Comparison of ENCODE assay signal across 8 cellular contexts in genomic region chr6:29753309-29753644, GRCh38. TPM values are rescaled to one million over a fixed set of nuclear protein-coding genes. Genes with fewer than 3 reads are reported as not detected.
A peak's percentile ranks its signal among the peaks of the same experiment; 100 is the strongest.
DNase-seq lines count a peak whose midpoint lies in the region; ATAC-seq and TF ChIP-seq lines count a peak whose summit lies in the region.

No MANE protein-coding gene starts in this region.

- no peak for TF ChIP-seq POLR2A in ovary (IDR thresholded peaks at IDR 0.05)

- intact Hi-C loops in CD4-positive, alpha-beta T cell (cut with DNase I, micrococcal nuclease): loop anchor here (1.0 to 5.0 kb wide), 6 partner anchors 15 to 101 kb away; no protein-coding TSS in a partner anchor
- intact Hi-C loops in Panc1 (cut with micrococcal nuclease; ENCODE audit: unreplicated experiment): loop anchor here (5.0 kb wide), 1 partner anchor 51 kb away; no protein-coding TSS in a partner anchor
- intact Hi-C loops in ovary (cut with DNase I): loop anchor here in 2 of 4 donors (5.0 to 10.0 kb wide), 3 partner anchors 46 to 101 kb away; no protein-coding TSS in a partner anchor

- BruUV-seq in Panc1 (replicated peaks; lab: Mats Ljungman, UMichigan): no TSS peak

- no peaks in the 10 kb centered on the region for H3K9me3 Mint-ChIP-seq in CD4-positive, alpha-beta T cell
- no peaks in the 10 kb centered on the region for H3K9me3 Mint-ChIP-seq in endothelial cell (ENCODE audit: unreplicated experiment)

- CTCF ChIA-PET in CD4-positive, alpha-beta T cell (lab: Charles Lee): interaction anchor here (0.8 to 8.5 kb wide), 12 partner anchors 17 to 213 kb away, joined by 3 to 82 read pairs (median 4); no protein-coding TSS in a partner anchor
- CTCF ChIA-PET in Panc1 (lab: Charles Lee): no interaction called here

- H3K27ac ChIP-seq in CD4-positive, alpha-beta T cell (ENCODE audit: low read depth, low read length): no peak overlapping the region
- H3K27ac ChIP-seq in Panc1 (ENCODE audit: low read length) (no peak overlapping the region), ovary (peak overlapping the region; percentile 78 to 91)

- H3K36me3 Mint-ChIP-seq in CD4-positive, alpha-beta T cell (ENCODE audit: low read depth): peaks cover 8% of the 10 kb centered on the region
- peaks cover 3% of the 10 kb centered on the region for H3K36me3 Mint-ChIP-seq in endothelial cell (ENCODE audit: low read depth, unreplicated experiment)

- H3K9me3 ChIP-seq in CD4-positive, alpha-beta T cell (ENCODE audit: control insufficient read depth, low read length): no peaks in the 10 kb centered on the region
- H3K9me3 ChIP-seq in Panc1 (ENCODE audit: control insufficient read depth, insufficient read depth, low read depth, low read length) (no peaks in the 10 kb centered on the region), ovary (no peaks in the 10 kb centered on the region)

- POLR2A ChIA-PET in CD4-positive, alpha-beta T cell (lab: Charles Lee): interaction anchor here (0.5 to 2.0 kb wide), 5 partner anchors 15 to 466 kb away, joined by 3 to 16 read pairs (median 3); no protein-coding TSS in a partner anchor
- POLR2A ChIA-PET in Panc1 (lab: Charles Lee): interaction anchor here (0.7 kb wide), 1 partner anchor 87 kb away, joined by 3 read pairs; no protein-coding TSS in a partner anchor

- H3K4me1 Mint-ChIP-seq in CD4-positive, alpha-beta T cell (ENCODE audit: low read depth): peaks cover 36% of the 10 kb centered on the region
- peaks cover 30% of the 10 kb centered on the region for H3K4me1 Mint-ChIP-seq in endothelial cell (ENCODE audit: unreplicated experiment)

- H3K27me3 Mint-ChIP-seq in CD4-positive, alpha-beta T cell: no peaks in the 10 kb centered on the region
- H3K27me3 Mint-ChIP-seq in endothelial cell (ENCODE audit: unreplicated experiment): peaks cover 17% of the 10 kb centered on the region

- WGBS in ovary, 3 donors: 7 to 13% (median 12%) methylated on average over 4 of the region's 4 CpGs

- H3K4me3 ChIP-seq in Panc1 (ENCODE audit: low read depth in 2 of 2, low read length in 2 of 2) (peak overlapping the region; percentile 46 to 67; a peak in 3 of 4 replicates), ovary (peak overlapping the region; percentile 57)

- H3K27me3 ChIP-seq in CD4-positive, alpha-beta T cell (ENCODE audit: control insufficient read depth, insufficient read depth, low read length): no peaks in the 10 kb centered on the region
- no peaks in the 10 kb centered on the region; the same call in none of the 2 replicates for H3K27me3 ChIP-seq in Panc1 (ENCODE audit: control insufficient read depth, insufficient read depth, low read length)
- no peaks in the 10 kb centered on the region for H3K27me3 ChIP-seq in ovary

- H3K36me3 ChIP-seq in Panc1 (ENCODE audit: control insufficient read depth, insufficient read depth, low read length) (no peaks in the 10 kb centered on the region), ovary (no peaks in the 10 kb centered on the region)

- DNase-seq in CD4-positive, alpha-beta T cell: no peak
- DNase-seq in Panc1 (ENCODE audit: low read depth, low spot score): no peak
- no peak for DNase-seq in endothelial cell (ENCODE audit: low spot score)
- no peak for DNase-seq in ovary
- no peak for DNase-seq in DMS 273 (lab: John Stamatoyannopoulos, UW; ENCODE audit: unreplicated experiment)
- DNase-seq in ecto neural progenitor cell (ENCODE audit: low spot score): no peak
- no peak for DNase-seq in activated CD4-positive, CD25-positive, alpha-beta regulatory T cell treated with anti-CD3 and anti-CD28 coated beads, Interleukin-2, amount 50 U/mL, for 72 hours
- no peak for DNase-seq in NCI-H526 (lab: John Stamatoyannopoulos, UW)

- H3K4me1 ChIP-seq in Panc1 (ENCODE audit: control insufficient read depth, insufficient read depth, low read length): peaks cover 4% of the 10 kb centered on the region; the same call in 1 of the 2 replicates
- peaks cover 1% of the 10 kb centered on the region for H3K4me1 ChIP-seq in ovary (ENCODE audit: insufficient read depth)

- ATAC-seq in CD4-positive, alpha-beta T cell (ENCODE audit: poor library complexity): no peak
- ATAC-seq in Panc1: no peak

- TF ChIP-seq EP300 in ovary (IDR thresholded peaks at IDR 0.05): no peak

- peak overlapping the region; percentile 83 for H3K27ac Mint-ChIP-seq in CD4-positive, alpha-beta T cell
- H3K27ac Mint-ChIP-seq in endothelial cell (ENCODE audit: unreplicated experiment): peak overlapping the region; percentile 70

- peak; percentile 61 for TF ChIP-seq CTCF in CD4-positive, alpha-beta T cell (IDR thresholded peaks at IDR 0.05)
- TF ChIP-seq CTCF in Panc1 (IDR thresholded peaks at IDR 0.05) (no peak; the same call in 1 of the 2 replicates), endothelial cell (IDR thresholded peaks at IDR 0.05; ENCODE audit: unreplicated experiment) (no peak), ovary (IDR thresholded peaks at IDR 0.05) (no peak)

- in situ Hi-C loops in Panc1 (cut with HindIII; ENCODE audit: low pct_unique_long_range_greater_than_20kb, low sequenced_read_pairs): no loop called here

- H3K4me3 Mint-ChIP-seq in CD4-positive, alpha-beta T cell: peak overlapping the region; percentile 90
- peak overlapping the region; percentile 92 for H3K4me3 Mint-ChIP-seq in endothelial cell (ENCODE audit: unreplicated experiment)

RNA-seq across cellular contexts. Expression of gene HLA-F, which starts 30.0 kb away (rescaled TPM):
- 100 to 1,000 TPM; 560 TPM for total RNA-seq in CD4-positive, alpha-beta T cell
- total RNA-seq in Panc1 (2021; ENCODE audit: unreplicated experiment): 7.5 TPM
- polyA plus RNA-seq in Panc1 (2012; ENCODE audit: insufficient read length): 18.0 TPM
- 5.1 TPM for total RNA-seq in endothelial cell (ENCODE audit: unreplicated experiment)
- 10 to 100 TPM; 16.3 to 43.4 (median 29.6) TPM for total RNA-seq in ovary
- 10 to 100 TPM; 16.8 to 61.6 TPM for polyA plus RNA-seq in ovary

Comparison
In these comparisons a context has a peak if more than half of its experiments do, and no peak if none do; other contexts are left out.
1. H3K27ac ChIP-seq: peak in ovary (2 of 2); none in CD4-positive, alpha-beta T cell (single experiment) and Panc1 (single experiment).
2. RNA of gene HLA-F, which starts 30.0 kb away (total RNA-seq): 560 TPM in CD4-positive, alpha-beta T cell; 16.3 to 43.4 TPM in ovary, 7.5 TPM in Panc1 (single experiment) and 5.1 TPM in endothelial cell (single experiment); every median in the first group is over 10 times any median in the second.